In genomic region chr20:62980970-62981369, GRCh38 we compare ENCODE assay signal across 11 cellular contexts. TPM values are rescaled to one million over a fixed set of nuclear protein-coding genes. Genes with fewer than 3 reads are reported as not detected.
DNase-seq lines count a peak whose midpoint lies in the region; ATAC-seq, FAIRE-seq and TF ChIP-seq lines count a peak whose summit lies in the region.
"Had no signal": no experiment of that assay in that cellular context is flagged by ENCODE, and none has a peak within 500 bp of the region (broad histone marks: within the 10 kb centered on the region; RNA-seq: fewer than 3 reads in every experiment).

No MANE protein-coding gene starts in this region.

- no peak overlapping the region for H3K27ac Mint-ChIP-seq in stimulated activated effector memory CD8-positive, alpha-beta T cell treated with anti-CD3 and anti-CD28 coated beads, Interleukin-12 subunit alpha, Interleukin-12 subunit beta, amount 100 ng/mL, for 72 hours
- H3K27ac Mint-ChIP-seq: progenitor cell of endocrine pancreas had no signal

- in situ Hi-C loops in brain microvascular endothelial cell (cut with HindIII; ENCODE audit: low pct_ligation_motif_present, low sequenced_read_pairs): no loop called here

- no peak for FAIRE-seq in HTR-8/SVneo (lab: Jason Lieb, UNC)

- H3K4me3 Mint-ChIP-seq in stimulated activated effector memory CD8-positive, alpha-beta T cell treated with anti-CD3 and anti-CD28 coated beads, Interleukin-12 subunit alpha, Interleukin-12 subunit beta, amount 100 ng/mL, for 72 hours: no peak overlapping the region

- H3K27ac ChIP-seq in brain microvascular endothelial cell: no peak overlapping the region

- H3K27me3 ChIP-seq in brain microvascular endothelial cell (replicated peaks): peaks cover 49% of the 10 kb centered on the region

- ATAC-seq in stimulated activated effector memory CD8-positive, alpha-beta T cell treated with anti-CD3 and anti-CD28 coated beads, Interleukin-12 subunit alpha, Interleukin-12 subunit beta, amount 100 ng/mL, for 72 hours: no peak

- H3K36me3 ChIP-seq in brain microvascular endothelial cell (replicated peaks): no peaks in the 10 kb centered on the region

- peaks cover 37% of the 10 kb centered on the region for H3K4me1 Mint-ChIP-seq in stimulated activated effector memory CD8-positive, alpha-beta T cell treated with anti-CD3 and anti-CD28 coated beads, Interleukin-12 subunit alpha, Interleukin-12 subunit beta, amount 100 ng/mL, for 72 hours

- no peaks in the 10 kb centered on the region for H3K9me3 Mint-ChIP-seq in stimulated activated effector memory CD8-positive, alpha-beta T cell treated with anti-CD3 and anti-CD28 coated beads, Interleukin-12 subunit alpha, Interleukin-12 subunit beta, amount 100 ng/mL, for 72 hours

- TF ChIP-seq CTCF in AG10803 (conservative IDR thresholded peaks at IDR 0.05; ENCODE audit: low read length): no peak
- TF ChIP-seq CTCF in brain microvascular endothelial cell (IDR thresholded peaks at IDR 0.05; ENCODE audit: low read depth, low read length, missing control alignments): no peak

- H3K4me3 ChIP-seq in AG10803 (ENCODE audit: low read length) (no peak overlapping the region), brain microvascular endothelial cell (ENCODE audit: low read depth, low read length) (no peak overlapping the region)
- peak overlapping the region; percentile 44 for H3K4me3 ChIP-seq in Jurkat, Clone E6-1 (ENCODE audit: low read length)

- DNase-seq in AG10803 (ENCODE audit: low read depth) (peak; percentile 6), T follicular helper cell (ENCODE audit: low read depth) (peak; percentile 48), cerebellum (ENCODE audit: low spot score) (peak; percentile 40), brain microvascular endothelial cell (no peak), HTR-8/SVneo (ENCODE audit: insufficient read length, low spot score) (no peak), OCI-M1 (lab: John Stamatoyannopoulos, UW) (no peak)
- peak; percentile 96 for DNase-seq in Jurkat, Clone E6-1 (ENCODE audit: low read depth, low spot score)
- no peak for DNase-seq in stimulated activated effector memory CD8-positive, alpha-beta T cell treated with anti-CD3 and anti-CD28 coated beads, Interleukin-12 subunit alpha, Interleukin-12 subunit beta, amount 100 ng/mL, for 72 hours (ENCODE audit: low spot score in 2 of 2)
- DNase-seq: GF-D8 had no signal

- H3K36me3 Mint-ChIP-seq in stimulated activated effector memory CD8-positive, alpha-beta T cell treated with anti-CD3 and anti-CD28 coated beads, Interleukin-12 subunit alpha, Interleukin-12 subunit beta, amount 100 ng/mL, for 72 hours: peaks cover 2% of the 10 kb centered on the region

RNA-seq across cellular contexts. Expression of gene BHLHE23, which starts 25.8 kb away (rescaled TPM):
- polyA plus RNA-seq in Jurkat, Clone E6-1 (2012; ENCODE audit: insufficient read depth, insufficient read length): 2.4 TPM
- total RNA-seq in cerebellum: not detected
- total RNA-seq: progenitor cell of endocrine pancreas; T-helper 2 cell treated with Interferon-gamma antibody and Interleukin-4, amounts not matched to agents 100 ng/mL and 5 ng/mL, for 36 hours had no signal

RNA-seq across cellular contexts. Expression of gene SLC17A9, which starts 28.5 kb away (rescaled TPM):
- 3.1 TPM for polyA plus RNA-seq in Jurkat, Clone E6-1 (2012; ENCODE audit: insufficient read depth, insufficient read length)
- total RNA-seq in cerebellum: 0.36 TPM

RNA-seq across cellular contexts. Expression of gene GID8, which starts 43.0 kb away (rescaled TPM):
- polyA plus RNA-seq in Jurkat, Clone E6-1 (2012; ENCODE audit: insufficient read depth, insufficient read length): 23.3 TPM
- total RNA-seq in cerebellum: 34.3 TPM

RNA-seq across cellular contexts. Expression of gene DIDO1, which starts 54.7 kb away (rescaled TPM):
- polyA plus RNA-seq in Jurkat, Clone E6-1 (2012; ENCODE audit: insufficient read depth, insufficient read length): 58.1 TPM
- 54.3 TPM for total RNA-seq in cerebellum

Comparison
In these comparisons a context has a peak if more than half of its experiments do, and no peak if none do; other contexts are left out.
1. DNase-seq: peak in AG10803 (single experiment), Jurkat, Clone E6-1 (single experiment), T follicular helper cell (single experiment) and cerebellum (single experiment); none in brain microvascular endothelial cell (single experiment), HTR-8/SVneo (single experiment), stimulated activated effector memory CD8-positive, alpha-beta T cell treated with anti-CD3 and anti-CD28 coated beads, Interleukin-12 subunit alpha, Interleukin-12 subunit beta, amount 100 ng/mL, for 72 hours (0 of 2) and OCI-M1 (single experiment).